26 cellular contexts compared by ENCODE assay signal in genomic region chr5:54758038-54758437, GRCh38.
A peak's percentile ranks its signal among the peaks of the same experiment; 100 is the strongest.
DNase-seq lines count a peak whose midpoint lies in the region; ATAC-seq and TF ChIP-seq lines count a peak whose summit lies in the region.
"Had no signal": no experiment of that assay in that cellular context is flagged by ENCODE, and none has a peak within 500 bp of the region (broad histone marks: within the 10 kb centered on the region; RNA-seq: fewer than 3 reads in every experiment).

No MANE protein-coding gene starts in this region.

- TF ChIP-seq CTCF in nephron progenitor cell (IDR thresholded peaks at IDR 0.05), result no peak

- no peaks in the 10 kb centered on the region for H3K36me3 Mint-ChIP-seq in nephron progenitor cell (ENCODE audit: low read depth)
- H3K36me3 Mint-ChIP-seq: CD14-positive monocyte, WTC11 had no signal

- peak; percentile 51 for DNase-seq in NCI-H1694 treated with DMSO at 0.1 percent for 48 hours (lab: John Stamatoyannopoulos, UW)
- DNase-seq in NCI-H1694 (lab: John Stamatoyannopoulos, UW), result no peak
- peak; percentile 29 for DNase-seq in astrocyte of the hippocampus (ENCODE audit: low read depth, low spot score)
- DNase-seq in fibroblast of peridontal ligament (ENCODE audit: extremely low read depth), result peak; percentile 81
- peak; percentile 10 for DNase-seq in stromal cell of bone marrow (ENCODE audit: low read depth)
- no peak for DNase-seq in activated T-cell treated with anti-CD3 and anti-CD28 coated beads, Interleukin-2, amount 50 U/mL, for 48 hours
- no peak for DNase-seq in nephron progenitor cell
- DNase-seq: 8988T; activated CD8-positive, alpha-beta T cell treated with anti-CD3 and anti-CD28 coated beads, Interleukin-2, amount 10 ng/mL, durations not matched to agents 7 days and 5 days; activated T-cell treated with anti-CD3 and anti-CD28 coated beads, Interleukin-2, amount 50 U/mL, for 4 hours; DMS 273 treated with DMSO at 0.1 percent for 48 hours; effector memory CD8-positive, alpha-beta T cell; left ventricle myocardium superior; NCI-H2081 treated with DMSO at 0.1 percent for 48 hours; NCI-H510A; right lobe of liver; SHP77; stimulated activated naive CD4-positive, alpha-beta T cell treated with Interleukin-2 at 50 U/mL for 16 hours; T-helper 2 cell had no signal

- no peak for ATAC-seq in HG02973 (IDR thresholded peaks at IDR 0.05; ENCODE audit: unreplicated experiment)
- ATAC-seq: activated CD8-positive, alpha-beta T cell treated with anti-CD3 and anti-CD28 coated beads, Interleukin-2, amount 10 ng/mL, durations not matched to agents 7 days and 5 days; activated naive CD4-positive, alpha-beta T cell treated with anti-CD3 and anti-CD28 coated beads, Interleukin-2, amount 50 U/mL, for 72 hours; activated T-cell treated with anti-CD3 and anti-CD28 coated beads, Interleukin-2, amount 50 U/mL, for 4 hours; effector memory CD8-positive, alpha-beta T cell; gastroesophageal sphincter; GM23338; left ventricle myocardium superior; right lobe of liver; WTC11 had no signal

- H3K9me3 Mint-ChIP-seq in nephron progenitor cell, result peaks cover 3% of the 10 kb centered on the region
- H3K9me3 Mint-ChIP-seq: activated T-cell treated with anti-CD3 and anti-CD28 coated beads, Interleukin-2, amount 50 U/mL, for 4 hours; effector memory CD8-positive, alpha-beta T cell; GM23338; IgD-negative memory B cell had no signal

- H3K27ac Mint-ChIP-seq in nephron progenitor cell, result no peak overlapping the region
- H3K27ac Mint-ChIP-seq: activated CD8-positive, alpha-beta T cell treated with anti-CD3 and anti-CD28 coated beads, Interleukin-2, amount 10 ng/mL, durations not matched to agents 7 days and 5 days; effector memory CD8-positive, alpha-beta T cell; GM23338; IgD-negative memory B cell; WTC11 had no signal

- H3K4me1 Mint-ChIP-seq in nephron progenitor cell, result peaks cover 11% of the 10 kb centered on the region
- H3K4me1 Mint-ChIP-seq: GM23338, WTC11 had no signal

- H3K27me3 Mint-ChIP-seq in nephron progenitor cell (ENCODE audit: low read depth, poor library complexity), result peaks cover 12% of the 10 kb centered on the region
- H3K27me3 Mint-ChIP-seq: effector memory CD8-positive, alpha-beta T cell; IgD-negative memory B cell had no signal

- H3K4me3 Mint-ChIP-seq in nephron progenitor cell, result no peak overlapping the region
- H3K4me3 Mint-ChIP-seq: activated CD8-positive, alpha-beta T cell treated with anti-CD3 and anti-CD28 coated beads, Interleukin-2, amount 10 ng/mL, durations not matched to agents 7 days and 5 days; activated T-cell treated with anti-CD3 and anti-CD28 coated beads, Interleukin-2, amount 50 U/mL, for 4 hours; CD14-positive monocyte; effector memory CD8-positive, alpha-beta T cell; GM23338; IgD-negative memory B cell; WTC11 had no signal

Comparison
In these comparisons a context has a peak if more than half of its experiments do, and no peak if none do; other contexts are left out.
1. DNase-seq: peak in NCI-H1694 treated with DMSO at 0.1 percent for 48 hours (single experiment), astrocyte of the hippocampus (single experiment), fibroblast of peridontal ligament (single experiment) and stromal cell of bone marrow (single experiment); none in NCI-H1694 (single experiment), activated T-cell treated with anti-CD3 and anti-CD28 coated beads, Interleukin-2, amount 50 U/mL, for 48 hours (0 of 2) and nephron progenitor cell (single experiment).